Comparison of ENCODE assay signal across 10 cellular contexts in the genomic region with DNA sequence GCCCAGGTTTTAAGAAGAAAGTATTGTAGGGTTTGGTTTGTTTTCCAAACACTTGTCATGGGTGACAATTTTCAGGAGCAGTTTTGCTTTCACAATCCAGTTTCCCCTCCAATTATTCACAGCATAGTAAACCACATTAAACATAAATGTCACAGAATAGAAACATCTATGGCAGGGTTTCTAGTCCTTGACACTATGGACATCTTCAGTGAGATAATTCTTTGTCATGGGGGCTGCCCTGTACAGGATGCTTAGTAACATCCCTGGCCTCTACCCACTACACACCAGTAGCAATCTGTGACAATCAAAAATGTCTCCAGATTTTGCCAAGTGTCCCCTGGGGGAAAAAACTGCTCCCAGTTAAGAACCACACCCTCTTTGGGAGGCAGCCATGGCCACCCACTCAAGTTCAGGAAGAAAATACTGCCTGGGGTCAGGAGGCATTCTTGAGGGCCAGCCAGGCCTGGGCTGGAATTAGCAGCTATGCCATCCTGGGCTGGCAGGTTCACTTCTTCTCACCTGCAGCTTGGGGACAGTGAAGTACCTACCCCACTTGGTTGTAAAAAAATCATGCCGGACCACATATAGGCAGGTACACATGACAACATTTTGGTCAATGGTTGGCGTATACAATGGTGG.
"Had no signal": no experiment of that assay in that cellular context is flagged by ENCODE, and none has a peak within 500 bp of the region (broad histone marks: within the 10 kb centered on the region; RNA-seq: fewer than 3 reads in every experiment).

No MANE protein-coding gene starts in this region.

- H3K27me3 ChIP-seq: body of pancreas had no signal

- H3K36me3 Mint-ChIP-seq: activated naive CD4-positive, alpha-beta T cell treated with anti-CD3 and anti-CD28 coated beads, Interleukin-2, amount 50 U/mL, for 24 hours had no signal

- H3K4me1 ChIP-seq: body of pancreas had no signal

- ATAC-seq: left ventricle myocardium superior, SK-N-SH treated with all-trans-retinoic acid at 6 μM for 48 hours had no signal

- H3K27ac Mint-ChIP-seq: activated naive CD4-positive, alpha-beta T cell treated with anti-CD3 and anti-CD28 coated beads, Interleukin-2, amount 50 U/mL, for 24 hours had no signal

- H3K36me3 ChIP-seq: tibial nerve had no signal

- H3K27ac ChIP-seq: body of pancreas had no signal

- H3K4me3 ChIP-seq: body of pancreas, tibial nerve had no signal

- DNase-seq: activated CD4-positive, alpha-beta T cell treated with anti-CD3 and anti-CD28 coated beads, Interleukin-2, amount 50 U/mL, for 48 hours; activated CD4-positive, CD25-positive, alpha-beta regulatory T cell treated with anti-CD3 and anti-CD28 coated beads, Interleukin-2, amount 50 U/mL, for 72 hours; activated effector memory CD4-positive, alpha-beta T cell treated with Interleukin-2 at 50 U/mL for 16 hours; kidney; left ventricle myocardium superior; stimulated activated CD4-positive, alpha-beta T cell treated with anti-CD3 and anti-CD28 coated beads, Interleukin-2, amount 100 ng/mL, for 24 hours had no signal
